ENCODE assay signal across 8 cellular contexts in genomic region chr3:136250226-136250861, GRCh38. TPM values are rescaled to one million over a fixed set of nuclear protein-coding genes. Genes with fewer than 3 reads are reported as not detected.
DNase-seq lines count a peak whose midpoint lies in the region; ATAC-seq and TF ChIP-seq lines count a peak whose summit lies in the region.

Gene PCCB (plus strand): TSS chr3:136250340. CDS start chr3:136250376, 36 bp downstream.

- H3K9me3 Mint-ChIP-seq in endodermal cell: no peaks in the 10 kb centered on the region

- peaks cover 24% of the 10 kb centered on the region for H3K4me1 Mint-ChIP-seq in endodermal cell

- peak within 1 kb of the TSS; percentile 74 for H3K4me3 Mint-ChIP-seq in endodermal cell

- H3K27ac Mint-ChIP-seq in endodermal cell: peak within 1 kb of the TSS; percentile 97

- WGBS in endodermal cell (ENCODE audit: insufficient coverage in 1 of 2, insufficient read length in 1 of 2), 2 experiments: 0 to 1% methylated on average over 31 to 58 of the region's 58 CpGs
- 0 to 1% methylated on average over 43 to 53 of the region's 58 CpGs for WGBS in mesodermal cell (ENCODE audit: insufficient coverage in 2 of 2), 2 experiments

- TF ChIP-seq CTCF in endodermal cell (conservative IDR thresholded peaks at IDR 0.05): peak; percentile 92

- H3K27ac ChIP-seq in HUES48 (ENCODE audit: low read depth, low read length) (peak within 1 kb of the TSS; percentile 99), endodermal cell (ENCODE audit: low read depth, low read length) (peak within 1 kb of the TSS; percentile 97), mesodermal cell (ENCODE audit: low read depth, low read length, severe bottlenecking) (peak within 1 kb of the TSS; percentile 98)

- peaks cover 3% of the 10 kb centered on the region for H3K36me3 Mint-ChIP-seq in endodermal cell (ENCODE audit: low read depth)

- H3K27me3 Mint-ChIP-seq in endodermal cell (ENCODE audit: insufficient read depth): no peaks in the 10 kb centered on the region

- no peaks in the 10 kb centered on the region for H3K9me3 ChIP-seq in HUES48 (ENCODE audit: control insufficient read depth, insufficient read depth, low read length)
- H3K9me3 ChIP-seq in NT2/D1 (ENCODE audit: insufficient read depth, low read length): no peaks in the 10 kb centered on the region
- no peaks in the 10 kb centered on the region for H3K9me3 ChIP-seq in endodermal cell (ENCODE audit: control insufficient read depth, low read length)
- no peaks in the 10 kb centered on the region for H3K9me3 ChIP-seq in mesodermal cell (ENCODE audit: control insufficient read depth, low read length)

- peak; percentile 97 for ATAC-seq in GM21390 (IDR thresholded peaks at IDR 0.05; ENCODE audit: unreplicated experiment)

- DNase-seq in D341Med (ENCODE audit: low spot score) (peak; percentile 97), NT2/D1 (ENCODE audit: low read depth, low spot score) (peak; percentile 91), endodermal cell (peak; percentile 98)
- peak; percentile 82 for DNase-seq in activated CD8-positive, alpha-beta memory T cell treated with anti-CD3 and anti-CD28 coated beads, Interleukin-2, amount 50 U/mL, for 1 hour (ENCODE audit: extremely low read depth)
- peak; percentile 85 to 90 for DNase-seq in stimulated activated CD8-positive, alpha-beta memory T cell treated with anti-CD3 and anti-CD28 coated beads, Interleukin-15, amount 100 ng/mL, for 4 hours (ENCODE audit: low read depth in 2 of 2)

- H3K9ac ChIP-seq in HUES48 (ENCODE audit: low read depth, low read length) (peak within 1 kb of the TSS; percentile 97), NT2/D1 (ENCODE audit: insufficient read length, low read depth) (peak within 1 kb of the TSS; percentile 96), endodermal cell (ENCODE audit: extremely low read depth, low read length, poor library complexity, severe bottlenecking) (peak within 1 kb of the TSS; percentile 87)

- H3K4me3 ChIP-seq in HUES48 (ENCODE audit: low read depth, low read length) (peak within 1 kb of the TSS; percentile 90), NT2/D1 (ENCODE audit: insufficient read length, low read depth) (peak within 1 kb of the TSS; percentile 80), endodermal cell (ENCODE audit: low read length) (peak within 1 kb of the TSS; percentile 91), mesodermal cell (ENCODE audit: extremely low read depth, insufficient read depth, low read length, poor library complexity, severe bottlenecking) (peak within 1 kb of the TSS; percentile 64)

- H3K27me3 ChIP-seq in HUES48 (ENCODE audit: control insufficient read depth, insufficient read depth, low read length) (no peaks in the 10 kb centered on the region), NT2/D1 (ENCODE audit: insufficient read depth, insufficient read length) (no peaks in the 10 kb centered on the region), endodermal cell (ENCODE audit: control insufficient read depth, insufficient read depth, low read length, poor library complexity, severe bottlenecking) (no peaks in the 10 kb centered on the region)

- H3K36me3 ChIP-seq in HUES48 (ENCODE audit: control insufficient read depth, insufficient read depth, low read length) (peaks cover 1% of the 10 kb centered on the region; the same call in 1 of the 2 replicates), NT2/D1 (ENCODE audit: insufficient read depth, insufficient read length, low read length) (peaks cover 2% of the 10 kb centered on the region), endodermal cell (ENCODE audit: control insufficient read depth, insufficient read depth, low read length) (no peaks in the 10 kb centered on the region), mesodermal cell (ENCODE audit: control insufficient read depth, insufficient read depth, low read length) (no peaks in the 10 kb centered on the region)

- peaks cover 16% of the 10 kb centered on the region for H3K4me1 ChIP-seq in HUES48 (ENCODE audit: control insufficient read depth, insufficient read depth, low read length)
- H3K4me1 ChIP-seq in NT2/D1 (ENCODE audit: insufficient read depth, insufficient read length): peaks cover 10% of the 10 kb centered on the region
- H3K4me1 ChIP-seq in endodermal cell (ENCODE audit: control insufficient read depth, insufficient read depth, low read length): peaks cover 7% of the 10 kb centered on the region
- H3K4me1 ChIP-seq in mesodermal cell (ENCODE audit: control insufficient read depth, insufficient read depth, low read length, poor library complexity, severe bottlenecking): peaks cover 5% of the 10 kb centered on the region

RNA-seq across cellular contexts. Expression of gene PCCB, which starts in this region (rescaled TPM):
- 10 to 100 TPM; 54.9 to 65.1 TPM for total RNA-seq in endodermal cell
- polyA plus RNA-seq in endodermal cell (2013, experiment 1 of 2): 59.9 TPM
- polyA plus RNA-seq in endodermal cell (2013, experiment 2 of 2): 51.3 TPM
- 44.4 TPM for polyA plus RNA-seq in mesodermal cell (2013, experiment 1 of 2)
- 40.6 TPM for polyA plus RNA-seq in mesodermal cell (2013, experiment 2 of 2)

Comparison
In these comparisons a context has a peak if more than half of its experiments do, and no peak if none do; other contexts are left out.
1. Peak in every context shown above with its lines: DNase-seq, ATAC-seq, H3K4me3 ChIP-seq and H3K27ac ChIP-seq.